Comparison of ENCODE assay signal across 9 cellular contexts in the genomic region with DNA sequence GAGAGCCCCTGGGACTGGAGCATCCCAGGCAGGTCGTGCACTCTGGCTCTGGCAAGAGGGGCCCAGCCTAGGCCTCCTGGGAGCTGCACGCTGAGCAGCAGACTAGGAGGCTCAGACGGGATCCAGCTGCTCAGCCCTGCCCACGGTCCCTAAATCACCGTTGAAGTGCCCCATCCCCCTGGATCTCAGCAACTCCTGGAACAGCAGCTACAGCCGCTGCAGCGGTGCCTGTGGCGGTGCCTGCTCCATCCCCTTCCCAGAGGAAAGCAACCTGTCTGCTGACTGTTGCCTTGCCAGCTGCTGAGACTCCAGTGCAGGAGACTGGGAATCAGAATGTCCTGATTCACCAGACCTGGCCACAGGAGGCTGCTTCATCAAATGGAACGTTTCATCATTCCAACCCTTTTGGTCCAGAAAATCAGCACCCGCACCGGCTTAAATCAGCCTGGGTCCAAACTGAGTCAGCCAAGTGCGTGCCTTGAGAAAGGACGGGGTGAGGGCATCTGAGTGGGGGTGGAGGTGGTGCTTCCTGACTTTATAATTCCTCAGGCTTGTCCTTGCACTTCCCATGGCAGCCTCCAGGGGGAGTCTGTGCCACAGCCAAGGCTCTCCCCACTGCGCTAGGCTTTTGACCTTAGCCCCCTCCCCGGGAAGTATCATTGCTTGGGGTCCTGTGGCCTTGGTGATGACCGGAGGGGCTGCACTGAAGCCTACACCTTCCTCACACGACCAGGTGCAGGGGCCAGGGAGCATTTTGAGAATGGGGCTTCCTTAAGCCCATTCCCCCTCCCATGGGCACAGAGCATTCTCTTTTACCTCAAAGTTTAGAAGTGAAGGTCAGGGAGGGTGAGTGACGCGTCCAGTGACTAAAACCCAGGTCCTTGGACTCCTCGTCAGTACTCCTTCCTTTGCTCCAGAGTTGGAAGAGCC. TPM values are rescaled to one million over a fixed set of nuclear protein-coding genes. Genes with fewer than 3 reads are reported as not detected.
DNase-seq lines count a peak whose midpoint lies in the region; ATAC-seq, FAIRE-seq and TF ChIP-seq lines count a peak whose summit lies in the region.
"Had no signal": no experiment of that assay in that cellular context is flagged by ENCODE, and none has a peak within 500 bp of the region (broad histone marks: within the 10 kb centered on the region; RNA-seq: fewer than 3 reads in every experiment).

No MANE protein-coding gene starts in this region.

- CTCF ChIA-PET in HepG2 (lab: Yijun Ruan, JAX; ENCODE audit: low intra/inter-chr PET ratio, low total read pairs): interaction anchor here (1.1 kb wide), 1 partner anchor 22 kb away, joined by 5 read pairs; no protein-coding TSS in a partner anchor

- in situ Hi-C loops in HepG2 (cut with HindIII; ENCODE audit: extremely low pct_ligation_motif_present, low pct_unique_long_range_greater_than_20kb): no loop called here

- no peak for TF ChIP-seq POLR2A in HepG2 (IDR thresholded peaks at IDR 0.05; ENCODE audit: insufficient read depth in 1 of 2, low read depth in 2 of 2, low read length in 2 of 2)

- no peak overlapping the region for H3K27ac ChIP-seq in HepG2 (ENCODE audit: extremely low read length, insufficient read depth, low read length)
- H3K27ac ChIP-seq: BLaER1 treated with 17β-estradiol and CSF1 and Interleukin-3, amounts not matched to agents 10 nM and 100 nM had no signal

- no peak overlapping the region for H2AFZ ChIP-seq in HepG2 (ENCODE audit: low read length)

- H3K4me1 ChIP-seq in HepG2 (ENCODE audit: insufficient read depth, low read length): peaks cover 12% of the 10 kb centered on the region

- no TSS peak for BruUV-seq in HepG2 (replicated peaks; lab: Mats Ljungman, UMichigan)

- peak; percentile 65 for ATAC-seq in HepG2
- ATAC-seq in stimulated activated naive CD8-positive, alpha-beta T cell treated with anti-CD3 and anti-CD28 coated beads, Interleukin-15, Interleukin-2, amounts not matched to agents 100 U/mL and 50 U/mL, for 24 hours: no peak
- no peak for ATAC-seq in HG03196 (IDR thresholded peaks at IDR 0.05; ENCODE audit: unreplicated experiment)

- no peaks in the 10 kb centered on the region for H3K79me2 ChIP-seq in HepG2 (ENCODE audit: insufficient read depth, low read length)

- H3K9me3 ChIP-seq in HepG2 (ENCODE audit: low read length): no peaks in the 10 kb centered on the region
- H3K9me3 ChIP-seq: BLaER1 treated with 17β-estradiol and CSF1 and Interleukin-3, amounts not matched to agents 10 nM and 100 nM had no signal

- no peak for FAIRE-seq in bronchial epithelial cell (lab: Jason Lieb, UNC)
- peak; percentile 56 for FAIRE-seq in HepG2 (lab: Jason Lieb, UNC)

- no peak overlapping the region for H3K4me2 ChIP-seq in HepG2 (ENCODE audit: low read depth, low read length)

- 13% methylated on average over 5 of the region's 20 CpGs for WGBS in HepG2 (ENCODE audit: low lambda C conversion rate)

- no peaks in the 10 kb centered on the region for H4K20me1 ChIP-seq in HepG2 (ENCODE audit: insufficient read depth, low read length)

- H3K36me3 ChIP-seq in bronchial epithelial cell (ENCODE audit: control insufficient read depth, insufficient read depth, low read length) (peaks cover 23% of the 10 kb centered on the region), HepG2 (replicated peaks in 1 of 2; ENCODE audit: control insufficient read depth in 1 of 2, insufficient read depth in 2 of 2, low read length in 2 of 2) (no peaks in the 10 kb centered on the region)
- H3K36me3 ChIP-seq: BLaER1 treated with 17β-estradiol and CSF1 and Interleukin-3, amounts not matched to agents 10 nM and 100 nM had no signal

- intact Hi-C loops in HepG2 (cut with micrococcal nuclease; ENCODE audit: unreplicated experiment): no loop called here

- TF ChIP-seq CTCF in bronchial epithelial cell (IDR thresholded peaks at IDR 0.05; ENCODE audit: insufficient read depth, low read length, severe bottlenecking) (peak; percentile 72), HepG2 (CRISPR knock-in tag; IDR thresholded peaks at IDR 0.05) (peak; percentile 70)

- H3K9ac ChIP-seq in HepG2 (ENCODE audit: insufficient read depth, low read depth, low read length): no peak overlapping the region
- H3K9ac ChIP-seq: BLaER1 treated with 17β-estradiol and CSF1 and Interleukin-3, amounts not matched to agents 10 nM and 100 nM had no signal

- POLR2A ChIA-PET in HepG2 (lab: Yijun Ruan, JAX): no interaction called here

- no peak for TF ChIP-seq RAD21 in HepG2 (CRISPR knock-in tag; IDR thresholded peaks at IDR 0.05)

- H3K27me3 ChIP-seq in bronchial epithelial cell (ENCODE audit: control insufficient read depth, insufficient read depth, low read length): no peaks in the 10 kb centered on the region
- H3K27me3 ChIP-seq in HepG2 (ENCODE audit: control insufficient read depth in 1 of 2, insufficient read depth in 2 of 2, low read length in 2 of 2): peaks cover 0 to 9% of the 10 kb centered on the region in 2 experiments; a peak in 1 of 5 replicates

- TF ChIP-seq EP300 in HepG2 (IDR thresholded peaks at IDR 0.05; ENCODE audit: low read depth in 2 of 2, low read length in 2 of 2) (no peak), HepG2 (CRISPR knock-in tag; IDR thresholded peaks at IDR 0.05; ENCODE audit: borderline replicate concordance) (no peak)

- no peak overlapping the region for H3K4me3 ChIP-seq in bronchial epithelial cell (ENCODE audit: low read depth, low read length)
- H3K4me3 ChIP-seq in HepG2 (replicated peaks in 1 of 3; ENCODE audit: insufficient read depth in 1 of 3, low read depth in 2 of 3, low read length in 3 of 3): no peak overlapping the region
- H3K4me3 ChIP-seq: BLaER1 treated with 17β-estradiol and CSF1 and Interleukin-3, amounts not matched to agents 10 nM and 100 nM had no signal

- DNase-seq in NCI-H1436 (lab: John Stamatoyannopoulos, UW) (peak; percentile 29), NCI-H1436 treated with DMSO at 0.1 percent for 48 hours (lab: John Stamatoyannopoulos, UW) (no peak), HuH-7.5 (ENCODE audit: low spot score) (peak; percentile 69), T-helper 2 cell (peak in 3 of 5 experiments; percentile 5 to 13 (median 10)), bronchial epithelial cell (ENCODE audit: low read depth) (peak; percentile 65), HepG2 (ENCODE audit: low spot score) (no peak)
- DNase-seq in stimulated activated naive CD8-positive, alpha-beta T cell treated with anti-CD3 and anti-CD28 coated beads, Interleukin-15, Interleukin-2, amounts not matched to agents 100 U/mL and 50 U/mL, for 24 hours: peak; percentile 31

TF ChIP-seq in HepG2, 621 proteins besides CTCF, POLR2A, EP300 and RAD21:
- TF ChIP-seq MXD1 (CRISPR knock-in tag; IDR thresholded peaks at IDR 0.05): no peak
- TF ChIP-seq STAG1 (CRISPR knock-in tag; IDR thresholded peaks at IDR 0.05): 0 out of 2 replicates have a peak, but pooled peaks have one; percentile 23

RNA-seq across cellular contexts. Expression of gene ZNF185, which starts 6.5 kb away (rescaled TPM):
- total RNA-seq in bronchial epithelial cell: 93.5 and 264 TPM in 2 replicates
- total RNA-seq in HepG2 (2016; rRNA removed; fragmentation: Illumina TruSeq; extraction: Trizol): 1.6 and 1.9 TPM in 2 replicates
- 0.18 and 0.30 TPM in 2 replicates for total RNA-seq in HepG2 (2016; cell fraction: cytosol; rRNA removed; fragmentation: Illumina TruSeq; extraction: Trizol; ENCODE audit: low read depth)
- total RNA-seq in HepG2 (2016; cell fraction: insoluble cytoplasmic fraction; rRNA removed; fragmentation: Illumina TruSeq; extraction: Trizol): 1.7 and 1.8 TPM in 2 replicates
- 0.96 and 1.2 TPM in 2 replicates for total RNA-seq in HepG2 (2016; cell fraction: membrane; rRNA removed; fragmentation: Illumina TruSeq; extraction: Trizol)
- 0.85 and 0.87 TPM in 2 replicates for total RNA-seq in HepG2 (2016; cell fraction: nucleus; rRNA removed; fragmentation: Illumina TruSeq; extraction: Trizol)
- 2.9 and 3.4 TPM in 2 replicates for polyA plus RNA-seq in HepG2 (2011; rRNA removed)
- polyA plus RNA-seq in HepG2 (2011; cell fraction: cytosol; rRNA removed): 2.3 and 2.5 TPM in 2 replicates
- 2.2 and 2.3 TPM in 2 replicates for polyA plus RNA-seq in HepG2 (2011; cell fraction: nucleus; rRNA removed)
- 1.1 and 1.9 TPM in 2 replicates for polyA plus RNA-seq in HepG2 (2012)
- polyA plus RNA-seq in HepG2 (2016; cell fraction: cytosol; fragmentation: Illumina TruSeq; extraction: Trizol; ENCODE audit: low read depth): 0.24 and 0.28 TPM in 2 replicates
- polyA plus RNA-seq in HepG2 (2016; cell fraction: insoluble cytoplasmic fraction; fragmentation: Illumina TruSeq; extraction: Trizol; ENCODE audit: low read depth): 1.7 and 1.8 TPM in 2 replicates
- 0.86 and 1.1 TPM in 2 replicates for polyA plus RNA-seq in HepG2 (2016; cell fraction: membrane; fragmentation: Illumina TruSeq; extraction: Trizol; ENCODE audit: low read depth)
- polyA plus RNA-seq in HepG2 (2016; cell fraction: nucleus; fragmentation: Illumina TruSeq; extraction: Trizol; ENCODE audit: insufficient read depth, low read depth): 1.4 and 1.7 TPM in 2 replicates
- 1.2 and 5.8 TPM in 2 replicates for polyA minus RNA-seq in HepG2 (2011; rRNA and poly(A)+ RNA removed; ENCODE audit: low replicate concordance)
- 0.79 and 0.99 TPM in 2 replicates for polyA minus RNA-seq in HepG2 (2011; cell fraction: cytosol; rRNA and poly(A)+ RNA removed)
- polyA minus RNA-seq in HepG2 (2011; cell fraction: nucleus; rRNA and poly(A)+ RNA removed): 0.75 and 0.90 TPM in 2 replicates

Comparison
In these comparisons a context has a peak if more than half of its experiments do, and no peak if none do; other contexts are left out.
1. DNase-seq: peak in NCI-H1436 (single experiment), HuH-7.5 (single experiment), T-helper 2 cell (3 of 5), bronchial epithelial cell (single experiment) and stimulated activated naive CD8-positive, alpha-beta T cell treated with anti-CD3 and anti-CD28 coated beads, Interleukin-15, Interleukin-2, amounts not matched to agents 100 U/mL and 50 U/mL, for 24 hours (single experiment); none in NCI-H1436 treated with DMSO at 0.1 percent for 48 hours (single experiment) and HepG2 (single experiment).
2. RNA of gene ZNF185, which starts 6.5 kb away (total RNA-seq): 93.5 to 264 TPM in bronchial epithelial cell; 0.18 to 1.9 TPM in HepG2; every median in the first group is over 10 times any median in the second.